2 cellular contexts compared by ENCODE assay signal in the genomic region with DNA sequence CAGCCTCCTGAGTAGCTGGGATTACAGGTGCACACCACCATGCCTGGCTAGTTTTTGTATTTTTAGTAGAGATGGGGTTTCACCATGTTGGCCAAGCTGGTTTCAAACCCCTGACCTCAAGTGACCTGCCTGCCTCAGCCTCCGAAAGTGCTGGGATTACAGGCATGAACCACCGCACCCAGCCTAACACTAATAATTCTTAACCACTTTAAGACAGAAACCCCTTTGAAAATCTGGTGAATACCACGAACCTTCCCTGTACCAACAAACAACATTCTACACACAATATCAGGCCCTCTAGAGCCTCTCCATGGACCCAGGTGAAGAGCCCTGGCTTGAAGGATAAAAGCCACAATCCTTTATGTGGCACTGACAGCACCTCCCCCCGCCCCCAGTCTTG. TPM values are rescaled to one million over a fixed set of nuclear protein-coding genes. Genes with fewer than 3 reads are reported as not detected.
"Had no signal": no experiment of that assay in that cellular context is flagged by ENCODE, and none has a peak within 500 bp of the region (broad histone marks: within the 10 kb centered on the region; RNA-seq: fewer than 3 reads in every experiment).

No MANE protein-coding gene starts in this region.

RNA-seq across cellular contexts. Expression of gene FRRS1L, which starts 51.2 kb away (rescaled TPM):
- total RNA-seq: PC-3, SJSA1 had no signal
